ENCODE assay signal across 27 cellular contexts in genomic region chr14:66104486-66104885, GRCh38.
DNase-seq lines count a peak whose midpoint lies in the region; ATAC-seq, FAIRE-seq and TF ChIP-seq lines count a peak whose summit lies in the region.
"Had no signal": no experiment of that assay in that cellular context is flagged by ENCODE, and none has a peak within 500 bp of the region (broad histone marks: within the 10 kb centered on the region; RNA-seq: fewer than 3 reads in every experiment).

No MANE protein-coding gene starts in this region.

- no peak for TF ChIP-seq RAD21 in K562 (CRISPR knock-in tag; conservative IDR thresholded peaks at IDR 0.05 in 1 of 2, IDR thresholded peaks at IDR 0.05 in 1 of 2)

- peaks cover 9% of the 10 kb centered on the region for H3K4me1 Mint-ChIP-seq in activated naive CD4-positive, alpha-beta T cell treated with anti-CD3 and anti-CD28 coated beads for 36 hours (ENCODE audit: low read depth)
- H3K4me1 Mint-ChIP-seq: stimulated activated effector memory CD8-positive, alpha-beta T cell treated with anti-CD3 and anti-CD28 coated beads, Interleukin-12 subunit alpha, Interleukin-12 subunit beta, amount 100 ng/mL, for 72 hours; T-cell had no signal

- H3K4me3 Mint-ChIP-seq in activated naive CD4-positive, alpha-beta T cell treated with anti-CD3 and anti-CD28 coated beads for 36 hours: no peak overlapping the region
- H3K4me3 Mint-ChIP-seq: activated CD4-positive, alpha-beta T cell treated with anti-CD3 and anti-CD28 coated beads, Interleukin-2, amount 10 ng/mL, durations not matched to agents 24 days and 14 days; activated naive CD8-positive, alpha-beta T cell treated with anti-CD3 and anti-CD28 coated beads, Interleukin-2, amount 10 ng/mL, durations not matched to agents 7 days and 5 days; natural killer cell treated with Interleukin-12 subunit alpha and Interleukin-12 subunit beta and Interleukin-15 and Interleukin-18, amount 100 ng/mL, for 72 hours; stimulated activated effector memory CD8-positive, alpha-beta T cell treated with anti-CD3 and anti-CD28 coated beads, Interleukin-12 subunit alpha, Interleukin-12 subunit beta, amount 100 ng/mL, for 72 hours; T-cell had no signal

- in situ Hi-C loops in K562 (cut with MboI): no loop called here

- intact Hi-C loops in activated naive CD4-positive, alpha-beta T cell treated with anti-CD3 and anti-CD28 coated beads for 36 hours (cut with micrococcal nuclease): no loop called here
- intact Hi-C loops in K562 (cut with micrococcal nuclease): no loop called here

- no peaks in the 10 kb centered on the region for H3K9me1 ChIP-seq in K562 (ENCODE audit: control insufficient read depth, insufficient read depth, low read length)

- CTCF ChIA-PET in activated naive CD4-positive, alpha-beta T cell treated with anti-CD3 and anti-CD28 coated beads for 36 hours (lab: Charles Lee): no interaction called here
- CTCF ChIA-PET in K562 (lab: Yijun Ruan, JAX; ENCODE audit: low intra/inter-chr PET ratio): no interaction called here

- no peak overlapping the region for H3K4me2 ChIP-seq in K562 (ENCODE audit: insufficient read depth, low read length)
- H3K4me2 ChIP-seq: BLaER1 had no signal

- POLR2A ChIA-PET in K562 (lab: Yijun Ruan, JAX): no interaction called here

- no peak overlapping the region for H3K9ac ChIP-seq in K562 (ENCODE audit: insufficient read depth in 1 of 2, low read depth in 2 of 2, low read length in 2 of 2)
- H3K9ac ChIP-seq: BLaER1 had no signal

- TF ChIP-seq CTCF in K562 (IDR thresholded peaks at IDR 0.05 in 2 of 3, conservative IDR thresholded peaks at IDR 0.05 in 1 of 3; ENCODE audit: insufficient read depth in 2 of 3, low read depth in 1 of 3, low read length in 3 of 3): no peak

- ATAC-seq in K562 (peak; percentile 74), GM18909 (IDR thresholded peaks at IDR 0.05; ENCODE audit: poor library complexity, unreplicated experiment) (no peak), GM18505 (IDR thresholded peaks at IDR 0.05; ENCODE audit: unreplicated experiment) (no peak)
- ATAC-seq: lower lobe of right lung; natural killer cell treated with Interleukin-12 subunit alpha and Interleukin-12 subunit beta and Interleukin-15 and Interleukin-18, amount 100 ng/mL, for 72 hours; stimulated activated effector memory CD8-positive, alpha-beta T cell treated with anti-CD3 and anti-CD28 coated beads, Interleukin-12 subunit alpha, Interleukin-12 subunit beta, amount 100 ng/mL, for 72 hours; T-cell had no signal

- no peak overlapping the region for H3K4me3 ChIP-seq in K562
- H3K4me3 ChIP-seq: BLaER1, HAP-1, lower lobe of right lung, ovary, SJSA1, tibial nerve had no signal

- no peak for FAIRE-seq in K562 (lab: Jason Lieb, UNC)

- no peak for TF ChIP-seq EP300 in K562 (IDR thresholded peaks at IDR 0.05; ENCODE audit: low read length)

- no peaks in the 10 kb centered on the region for H3K27me3 Mint-ChIP-seq in activated naive CD4-positive, alpha-beta T cell treated with anti-CD3 and anti-CD28 coated beads for 36 hours (ENCODE audit: low read depth)

- TF ChIP-seq POLR2A in K562 (conservative IDR thresholded peaks at IDR 0.05): no peak
- TF ChIP-seq POLR2A in GM18505 (IDR thresholded peaks at IDR 0.05; ENCODE audit: borderline replicate concordance, extremely low read depth, insufficient read depth, insufficient read length): no peak

- H3K27me3 ChIP-seq in K562 (ENCODE audit: control insufficient read depth in 2 of 2, insufficient read depth in 2 of 2, low read length in 2 of 2): no peaks in the 10 kb centered on the region
- H3K27me3 ChIP-seq: BLaER1, ovary, SJSA1, tibial nerve had no signal

- H2AFZ ChIP-seq in K562 (ENCODE audit: low read depth, low read length): no peak overlapping the region

- no TSS peak for BruUV-seq in K562 (replicated peaks; lab: Mats Ljungman, UMichigan)

- 19% methylated on average over 3 of the region's 5 CpGs for WGBS in K562 (ENCODE audit: insufficient coverage, low coverage, missing lambda C conversion rate)

- H3K9me3 ChIP-seq in K562 (replicated peaks; ENCODE audit: control insufficient read depth, insufficient read depth, low read depth, low read length): no peaks in the 10 kb centered on the region
- H3K9me3 ChIP-seq: BLaER1, HAP-1, lower lobe of right lung, ovary, SJSA1, tibial nerve had no signal

- H3K9me3 Mint-ChIP-seq in activated naive CD4-positive, alpha-beta T cell treated with anti-CD3 and anti-CD28 coated beads for 36 hours: no peaks in the 10 kb centered on the region
- H3K9me3 Mint-ChIP-seq: activated CD4-positive, alpha-beta T cell treated with anti-CD3 and anti-CD28 coated beads, Interleukin-2, amount 10 ng/mL, durations not matched to agents 24 days and 14 days; activated naive CD8-positive, alpha-beta T cell treated with anti-CD3 and anti-CD28 coated beads, Interleukin-2, amount 10 ng/mL, durations not matched to agents 7 days and 5 days; natural killer cell treated with Interleukin-12 subunit alpha and Interleukin-12 subunit beta and Interleukin-15 and Interleukin-18, amount 100 ng/mL, for 72 hours; stimulated activated effector memory CD8-positive, alpha-beta T cell treated with anti-CD3 and anti-CD28 coated beads, Interleukin-12 subunit alpha, Interleukin-12 subunit beta, amount 100 ng/mL, for 72 hours; T-cell had no signal

- no peaks in the 10 kb centered on the region for H3K36me3 ChIP-seq in K562 (ENCODE audit: control insufficient read depth, insufficient read depth, low read length)
- H3K36me3 ChIP-seq: BLaER1, HAP-1, lower lobe of right lung, ovary, SJSA1, tibial nerve had no signal

- H3K4me1 ChIP-seq in K562 (replicated peaks in 1 of 2; ENCODE audit: control insufficient read depth in 2 of 2, insufficient read depth in 2 of 2, low read length in 2 of 2): no peaks in the 10 kb centered on the region
- H3K4me1 ChIP-seq: BLaER1, HAP-1, lower lobe of right lung, SJSA1, tibial nerve had no signal

- no peaks in the 10 kb centered on the region for H4K20me1 ChIP-seq in K562 (replicated peaks; ENCODE audit: control insufficient read depth, insufficient read depth, low read length)
- H4K20me1 ChIP-seq: BLaER1 had no signal

- no peak overlapping the region for H3K27ac ChIP-seq in K562 (ENCODE audit: extremely low read depth, low read depth, low read length)
- H3K27ac ChIP-seq: BLaER1, lower lobe of right lung, ovary, SJSA1, tibial nerve had no signal

- no peaks in the 10 kb centered on the region for H3K79me2 ChIP-seq in K562 (ENCODE audit: control insufficient read depth, insufficient read depth, low read length)

- DNase-seq in activated naive CD4-positive, alpha-beta T cell treated with anti-CD3 and anti-CD28 coated beads for 36 hours: peak; percentile 26
- no peak for DNase-seq in activated naive CD4-positive, alpha-beta T cell treated with anti-CD3 and anti-CD28 coated beads, Interleukin-2, amount 50 U/mL, for 16 hours
- peak; percentile 62 to 76 for DNase-seq in NCI-H187 (lab: John Stamatoyannopoulos, UW)
- peak in 3 of 4 experiments; percentile 13 to 28 (median 21) for DNase-seq in K562 (ENCODE audit: extremely low read depth in 1 of 4, low spot score in 3 of 4)
- no peak for DNase-seq in NCI-H446 treated with DMSO at 0.1 percent for 48 hours (lab: John Stamatoyannopoulos, UW)
- DNase-seq: activated CD4-positive, alpha-beta T cell treated with anti-CD3 and anti-CD28 coated beads, Interleukin-2, amount 10 ng/mL, durations not matched to agents 24 days and 14 days; activated CD8-positive, alpha-beta memory T cell treated with anti-CD3 and anti-CD28 coated beads for 24 hours; activated effector memory CD4-positive, alpha-beta T cell treated with Interleukin-2 at 50 U/mL for 16 hours; activated naive CD8-positive, alpha-beta T cell treated with anti-CD3 and anti-CD28 coated beads, Interleukin-2, amount 10 ng/mL, durations not matched to agents 7 days and 5 days; activated T-cell treated with anti-CD3 and anti-CD28 coated beads, Interleukin-2, amount 50 U/mL, for 1 hour; aorta; hippocampal formation; Karpas-422; lower lobe of right lung; NCI-H1694; ovary; RPMI8226; stimulated activated CD4-positive, alpha-beta T cell treated with anti-CD3 and anti-CD28 coated beads, Interleukin-15, amount 100 ng/mL, for 24 hours; T-cell had no signal

- peak overlapping the region; percentile 7 for H3K27ac Mint-ChIP-seq in activated naive CD4-positive, alpha-beta T cell treated with anti-CD3 and anti-CD28 coated beads for 36 hours
- H3K27ac Mint-ChIP-seq: activated CD4-positive, alpha-beta T cell treated with anti-CD3 and anti-CD28 coated beads, Interleukin-2, amount 10 ng/mL, durations not matched to agents 24 days and 14 days; activated naive CD8-positive, alpha-beta T cell treated with anti-CD3 and anti-CD28 coated beads, Interleukin-2, amount 10 ng/mL, durations not matched to agents 7 days and 5 days; natural killer cell treated with Interleukin-12 subunit alpha and Interleukin-12 subunit beta and Interleukin-15 and Interleukin-18, amount 100 ng/mL, for 72 hours; stimulated activated effector memory CD8-positive, alpha-beta T cell treated with anti-CD3 and anti-CD28 coated beads, Interleukin-12 subunit alpha, Interleukin-12 subunit beta, amount 100 ng/mL, for 72 hours; T-cell had no signal

- H3K36me3 Mint-ChIP-seq in activated naive CD4-positive, alpha-beta T cell treated with anti-CD3 and anti-CD28 coated beads for 36 hours (ENCODE audit: low read depth): no peaks in the 10 kb centered on the region
- H3K36me3 Mint-ChIP-seq: activated naive CD8-positive, alpha-beta T cell treated with anti-CD3 and anti-CD28 coated beads, Interleukin-2, amount 10 ng/mL, durations not matched to agents 7 days and 5 days; natural killer cell treated with Interleukin-12 subunit alpha and Interleukin-12 subunit beta and Interleukin-15 and Interleukin-18, amount 100 ng/mL, for 72 hours; stimulated activated effector memory CD8-positive, alpha-beta T cell treated with anti-CD3 and anti-CD28 coated beads, Interleukin-12 subunit alpha, Interleukin-12 subunit beta, amount 100 ng/mL, for 72 hours; T-cell had no signal

TF ChIP-seq in K562, 482 proteins besides CTCF, POLR2A, EP300 and RAD21:
- TF ChIP-seq ZNF655 (CRISPR knock-in tag; IDR thresholded peaks at IDR 0.05) (no peak), GTF2F1 (IDR thresholded peaks at IDR 0.05; ENCODE audit: low read depth, low read length) (no peak), NRF1 (conservative IDR thresholded peaks at IDR 0.05 in 1 of 2, IDR thresholded peaks at IDR 0.05 in 1 of 2) (peak; percentile 61 to 70)

Comparison
In these comparisons a context has a peak if more than half of its experiments do, and no peak if none do; other contexts are left out.
1. DNase-seq: peak in activated naive CD4-positive, alpha-beta T cell treated with anti-CD3 and anti-CD28 coated beads for 36 hours (single experiment), NCI-H187 (2 of 2) and K562 (3 of 4); none in activated naive CD4-positive, alpha-beta T cell treated with anti-CD3 and anti-CD28 coated beads, Interleukin-2, amount 50 U/mL, for 16 hours (single experiment) and NCI-H446 treated with DMSO at 0.1 percent for 48 hours (single experiment).